In genomic region chr11:27209562-27210005, GRCh38 we compare ENCODE assay signal across 8 cellular contexts.
A peak's percentile ranks its signal among the peaks of the same experiment; 100 is the strongest.
DNase-seq lines count a peak whose midpoint lies in the region; ATAC-seq and TF ChIP-seq lines count a peak whose summit lies in the region.

No MANE protein-coding gene starts in this region.

- CTCF ChIA-PET in AG04449 (lab: Yijun Ruan, JAX) = interaction anchor here (1.1 to 2.6 kb wide), 5 partner anchors 8 to 288 kb away, joined by 3 to 13 read pairs (median 3); no protein-coding TSS in a partner anchor

- ATAC-seq in GM21576 (IDR thresholded peaks at IDR 0.05; ENCODE audit: unreplicated experiment) = peak; percentile 36

- POLR2A ChIA-PET in AG04449 (lab: Yijun Ruan, JAX) = interaction anchor here (0.6 to 1.1 kb wide), 5 partner anchors 8 to 264 kb away, joined by 3 to 6 read pairs (median 4); no protein-coding TSS in a partner anchor

- TF ChIP-seq CTCF in AG04449 (IDR thresholded peaks at IDR 0.05; ENCODE audit: insufficient read depth, low read length, missing control alignments) = no peak
- no peak for TF ChIP-seq CTCF in choroid plexus epithelial cell (conservative IDR thresholded peaks at IDR 0.05; ENCODE audit: low read depth, low read length)

- H3K4me3 ChIP-seq in AG04449 (ENCODE audit: low read depth, low read length) (no peak overlapping the region), choroid plexus epithelial cell (ENCODE audit: low read depth, low read length) (no peak overlapping the region)

- intact Hi-C loops in posterior vena cava (cut with DNase I) = no loop called here

- DNase-seq in AG04449 (ENCODE audit: low read depth, low spot score) (peak; percentile 78), NCI-H1105 (lab: John Stamatoyannopoulos, UW) (peak; percentile 45), choroid plexus epithelial cell (ENCODE audit: low read depth) (peak; percentile 84), posterior vena cava (ENCODE audit: low spot score) (peak; percentile 78), SKM-1 treated with dmso at 0.1 percent for 144 hours (lab: John Stamatoyannopoulos, UW; ENCODE audit: unreplicated experiment) (no peak), cerebellar cortex (ENCODE audit: low spot score) (no peak)
- no peak for DNase-seq in stimulated activated CD4-positive, alpha-beta T cell treated with anti-CD3 and anti-CD28 coated beads, Interleukin-2, amount 100 ng/mL, for 24 hours

Comparison
In these comparisons a context has a peak if more than half of its experiments do, and no peak if none do; other contexts are left out.
1. DNase-seq: peak in AG04449 (single experiment), NCI-H1105 (single experiment), choroid plexus epithelial cell (single experiment) and posterior vena cava (single experiment); none in stimulated activated CD4-positive, alpha-beta T cell treated with anti-CD3 and anti-CD28 coated beads, Interleukin-2, amount 100 ng/mL, for 24 hours (0 of 2), SKM-1 treated with dmso at 0.1 percent for 144 hours (single experiment) and cerebellar cortex (single experiment).